In genomic region chr5:38870595-38870994, GRCh38 we compare ENCODE assay signal across 31 cellular contexts. TPM values are rescaled to one million over a fixed set of nuclear protein-coding genes. Genes with fewer than 3 reads are reported as not detected.
DNase-seq lines count a peak whose midpoint lies in the region; ATAC-seq and TF ChIP-seq lines count a peak whose summit lies in the region.
"Had no signal": no experiment of that assay in that cellular context is flagged by ENCODE, and none has a peak within 500 bp of the region (broad histone marks: within the 10 kb centered on the region; RNA-seq: fewer than 3 reads in every experiment).

No MANE protein-coding gene starts in this region.

- H3K27ac Mint-ChIP-seq in GM23338 = peak overlapping the region; percentile 33
- H3K27ac Mint-ChIP-seq: activated CD4-positive, alpha-beta memory T cell treated with anti-CD3 and anti-CD28 coated beads for 36 hours; activated T-helper 17 cell treated with anti-CD3 and anti-CD28 coated beads, Interleukin-2, amount 50 U/mL, for 72 hours; natural killer cell; T-cell; type B pancreatic cell had no signal

- H3K9me3 Mint-ChIP-seq in GM23338 = no peaks in the 10 kb centered on the region
- H3K9me3 Mint-ChIP-seq: activated CD4-positive, alpha-beta memory T cell treated with anti-CD3 and anti-CD28 coated beads for 36 hours; activated T-helper 17 cell treated with anti-CD3 and anti-CD28 coated beads, Interleukin-2, amount 50 U/mL, for 72 hours; natural killer cell; type B pancreatic cell had no signal

- H3K4me3 ChIP-seq in GM23338 (no peak overlapping the region), esophagus squamous epithelium (no peak overlapping the region), smooth muscle cell (no peak overlapping the region), lower lobe of right lung (no peak overlapping the region)
- H3K4me3 ChIP-seq: cardiac muscle cell, colonic mucosa, GM12878, ovary, Peyer's patch had no signal

- H3K9me3 ChIP-seq in esophagus squamous epithelium = no peaks in the 10 kb centered on the region
- no peaks in the 10 kb centered on the region for H3K9me3 ChIP-seq in smooth muscle cell (replicated peaks; ENCODE audit: low read depth)
- H3K9me3 ChIP-seq in lower lobe of right lung = no peaks in the 10 kb centered on the region
- H3K9me3 ChIP-seq: colonic mucosa, ovary had no signal

- POLR2A ChIA-PET in RWPE1 (lab: Yijun Ruan, JAX; ENCODE audit: low non-redundant PET) = interaction anchor here (0.6 kb wide), 1 partner anchor 12 kb away, joined by 6 read pairs; no protein-coding TSS in a partner anchor

- no peaks in the 10 kb centered on the region for H3K9me2 ChIP-seq in GM23338 (ENCODE audit: insufficient read depth)

- no peak overlapping the region for H3K27ac ChIP-seq in GM23338 (ENCODE audit: low read depth)
- peak overlapping the region; percentile 59 for H3K27ac ChIP-seq in RWPE1
- H3K27ac ChIP-seq in esophagus squamous epithelium = peak overlapping the region; percentile 70 to 83 (median 76)
- peak overlapping the region; percentile 94 for H3K27ac ChIP-seq in smooth muscle cell (ENCODE audit: low read depth)
- H3K27ac ChIP-seq in lower lobe of right lung = no peak overlapping the region
- H3K27ac ChIP-seq: cardiac muscle cell, colonic mucosa, ovary had no signal

- H3F3A ChIP-seq in GM23338 (replicated peaks; ENCODE audit: low read depth) (no peaks in the 10 kb centered on the region), smooth muscle cell (ENCODE audit: low read depth) (peaks cover 5% of the 10 kb centered on the region)

- intact Hi-C loops in esophagus squamous epithelium (cut with DNase I) (no loop called here), lower lobe of right lung (cut with DNase I) (no loop called here)

- H3K4me1 Mint-ChIP-seq in GM23338 = peaks cover 14% of the 10 kb centered on the region
- H3K4me1 Mint-ChIP-seq: activated T-helper 17 cell treated with anti-CD3 and anti-CD28 coated beads, Interleukin-2, amount 50 U/mL, for 72 hours; natural killer cell; T-cell had no signal

- peak; percentile 11 for DNase-seq in GM23338 (ENCODE audit: low spot score)
- no peak for DNase-seq in RWPE1 (ENCODE audit: low spot score)
- no peak for DNase-seq in esophagus squamous epithelium (lab: John Stamatoyannopoulos, UW)
- no peak for DNase-seq in smooth muscle cell (lab: John Stamatoyannopoulos, UW; ENCODE audit: unreplicated experiment)
- DNase-seq in iPS-NIHi7 (ENCODE audit: extremely low spot score) = no peak
- DNase-seq in lower lobe of right lung = no peak
- no peak for DNase-seq in NCI-H2029 treated with DMSO at 0.1 percent for 48 hours (lab: John Stamatoyannopoulos, UW)
- DNase-seq: activated CD4-positive, alpha-beta memory T cell treated with anti-CD3 and anti-CD28 coated beads for 36 hours; activated CD4-positive, CD25-positive, alpha-beta regulatory T cell; activated CD8-positive, alpha-beta memory T cell treated with anti-CD3 and anti-CD28 coated beads, Interleukin-2, amount 50 U/mL, for 4 hours; activated naive CD4-positive, alpha-beta T cell treated with anti-CD3 and anti-CD28 coated beads, Interleukin-2, amount 50 U/mL, for 16 hours; amygdala; colonic mucosa; effector memory CD4-positive, alpha-beta T cell; EL; islet precursor cell; MV-4-11; natural killer cell; NCI-H2171 treated with DMSO at 0.1 percent for 48 hours; NCI-H524 treated with DMSO at 0.1 percent for 48 hours; ovary; Peyer's patch; retina; stimulated activated CD4-positive, alpha-beta T cell treated with anti-CD3 and anti-CD28 coated beads, Interleukin-2, amount 100 ng/mL, for 24 hours; T-cell had no signal

- 38 to 40% methylated on average over 1 of the region's 1 CpG for WGBS in esophagus squamous epithelium, 2 donors
- WGBS in smooth muscle cell (ENCODE audit: low lambda C conversion rate) = 88% methylated on average over 1 of the region's 1 CpG

- TF ChIP-seq CTCF in GM23338 (conservative IDR thresholded peaks at IDR 0.05; ENCODE audit: low read depth in 2 of 2) (no peak), RWPE1 (conservative IDR thresholded peaks at IDR 0.05; ENCODE audit: low read depth) (no peak), esophagus squamous epithelium (IDR thresholded peaks at IDR 0.05) (no peak), smooth muscle cell (IDR thresholded peaks at IDR 0.05; ENCODE audit: borderline replicate concordance, insufficient read depth, poor library complexity, severe bottlenecking) (no peak), lower lobe of right lung (IDR thresholded peaks at IDR 0.05) (no peak)

- H2AFZ ChIP-seq in GM23338 = 0 out of 2 replicates have a peak overlapping the region, but pooled peaks have one; percentile 47
- H2AFZ ChIP-seq in smooth muscle cell (ENCODE audit: low read depth) = no peak overlapping the region

- H3K4me3 Mint-ChIP-seq in GM23338 = no peak overlapping the region
- H3K4me3 Mint-ChIP-seq: activated CD4-positive, alpha-beta memory T cell treated with anti-CD3 and anti-CD28 coated beads for 36 hours; activated T-helper 17 cell treated with anti-CD3 and anti-CD28 coated beads, Interleukin-2, amount 50 U/mL, for 72 hours; natural killer cell; T-cell; type B pancreatic cell had no signal

- no peak overlapping the region for H3K9ac ChIP-seq in smooth muscle cell (ENCODE audit: low read depth)

- no peak overlapping the region for H3K4me2 ChIP-seq in GM23338
- peak overlapping the region; percentile 64 for H3K4me2 ChIP-seq in smooth muscle cell

- H3K4me1 ChIP-seq in GM23338 (ENCODE audit: insufficient read depth) (peaks cover 12% of the 10 kb centered on the region), esophagus squamous epithelium (peaks cover 15 to 49% (median 30%) of the 10 kb centered on the region in 3 donors), smooth muscle cell (ENCODE audit: low read depth) (peaks cover 9% of the 10 kb centered on the region), lower lobe of right lung (peaks cover 45% of the 10 kb centered on the region)
- H3K4me1 ChIP-seq: colonic mucosa had no signal

- H3K36me3 ChIP-seq in GM23338 (ENCODE audit: insufficient read depth) (no peaks in the 10 kb centered on the region), esophagus squamous epithelium (peaks cover 0 to 27% (median 0%) of the 10 kb centered on the region in 3 donors), smooth muscle cell (ENCODE audit: low read depth) (no peaks in the 10 kb centered on the region), lower lobe of right lung (peaks cover 8% of the 10 kb centered on the region)
- H3K36me3 ChIP-seq: cardiac muscle cell, colonic mucosa, ovary, Peyer's patch had no signal

- no peaks in the 10 kb centered on the region for H3K27me3 Mint-ChIP-seq in GM23338 (ENCODE audit: insufficient read depth, low read depth, poor library complexity)
- H3K27me3 Mint-ChIP-seq: type B pancreatic cell had no signal

- H3K36me3 Mint-ChIP-seq in GM23338 (ENCODE audit: low read depth) = no peaks in the 10 kb centered on the region
- H3K36me3 Mint-ChIP-seq: activated CD4-positive, alpha-beta memory T cell treated with anti-CD3 and anti-CD28 coated beads for 36 hours; natural killer cell; T-cell; type B pancreatic cell had no signal

- H3K27me3 ChIP-seq in GM23338 (ENCODE audit: insufficient read depth) = no peaks in the 10 kb centered on the region
- H3K27me3 ChIP-seq in esophagus squamous epithelium = no peaks in the 10 kb centered on the region
- H3K27me3 ChIP-seq in smooth muscle cell (ENCODE audit: low read depth) = no peaks in the 10 kb centered on the region
- H3K27me3 ChIP-seq in lower lobe of right lung (ENCODE audit: low read depth) = no peaks in the 10 kb centered on the region
- H3K27me3 ChIP-seq: cardiac muscle cell, colonic mucosa, ovary, Peyer's patch had no signal

- TF ChIP-seq POLR2A in esophagus squamous epithelium (IDR thresholded peaks at IDR 0.05) = no peak

- ATAC-seq in GM23338 = peak; percentile 50
- ATAC-seq in lower lobe of right lung = no peak
- ATAC-seq: activated T-helper 17 cell treated with anti-CD3 and anti-CD28 coated beads, Interleukin-2, amount 50 U/mL, for 72 hours; GM12878; HepG2; natural killer cell; T-cell had no signal

- CTCF ChIA-PET in RWPE1 (lab: Yijun Ruan, JAX) = interaction anchor here (0.7 to 1.0 kb wide), 3 partner anchors 15 to 54 kb away, joined by 3 read pairs; no protein-coding TSS in a partner anchor

- H3K79me2 ChIP-seq in GM23338 (replicated peaks; ENCODE audit: insufficient read depth) (no peaks in the 10 kb centered on the region), smooth muscle cell (ENCODE audit: low read depth) (peaks cover 27% of the 10 kb centered on the region)

- H4K20me1 ChIP-seq in GM23338 (replicated peaks; ENCODE audit: insufficient read depth) = no peaks in the 10 kb centered on the region
- peaks cover 20% of the 10 kb centered on the region for H4K20me1 ChIP-seq in smooth muscle cell (ENCODE audit: low read depth)

TF ChIP-seq in GM23338, 12 proteins besides CTCF, POLR2A, EP300 and RAD21 (continues in another document):
- TF ChIP-seq STAT1 (IDR thresholded peaks at IDR 0.05; ENCODE audit: unreplicated experiment) = no peak
- no peak for TF ChIP-seq POLR2AphosphoS5 (IDR thresholded peaks at IDR 0.05; ENCODE audit: low read depth)
- TF ChIP-seq EZH2 (IDR thresholded peaks at IDR 0.05; ENCODE audit: low read depth, unreplicated experiment) = no peak
- TF ChIP-seq ZNF114 (CRISPR knock-in tag; IDR thresholded peaks at IDR 0.05) = no peak
- TF ChIP-seq JUNB (IDR thresholded peaks at IDR 0.05; ENCODE audit: unreplicated experiment) = no peak
- no peak for TF ChIP-seq NANOG (IDR thresholded peaks at IDR 0.05; ENCODE audit: borderline replicate concordance)

RNA-seq across cellular contexts. Expression of gene OSMR, which starts 24.8 kb away (rescaled TPM):
- 2.3 and 2.6 TPM in 2 replicates for total RNA-seq in GM23338 (2014; rRNA removed; shearing (Covaris generic))
- polyA plus RNA-seq in GM23338 (2016; fragmentation: Nextera tagmentation; extraction: Ambion mirVana) (1.5 and 1.7 TPM in 2 replicates), smooth muscle cell (31.3 and 31.8 TPM in 2 replicates)
- total RNA-seq in esophagus squamous epithelium (10 to 100 TPM in 3 of 4 donors, 1 to 10 TPM in 1; 9.2 to 40.2 (median 26.8) TPM), smooth muscle cell (48.4 and 52.5 TPM in 2 replicates), lower lobe of right lung (61.6 TPM)
- total RNA-seq: cardiac muscle cell, mononuclear cell, natural killer cell had no signal

Comparison
In these comparisons a context has a peak if more than half of its experiments do, and no peak if none do; other contexts are left out.
1. H3K27ac ChIP-seq: peak in RWPE1 (single experiment), esophagus squamous epithelium (4 of 4) and smooth muscle cell (single experiment); none in GM23338 (single experiment) and lower lobe of right lung (single experiment).